ENCODE assay signal across 8 cellular contexts in the genomic region with DNA sequence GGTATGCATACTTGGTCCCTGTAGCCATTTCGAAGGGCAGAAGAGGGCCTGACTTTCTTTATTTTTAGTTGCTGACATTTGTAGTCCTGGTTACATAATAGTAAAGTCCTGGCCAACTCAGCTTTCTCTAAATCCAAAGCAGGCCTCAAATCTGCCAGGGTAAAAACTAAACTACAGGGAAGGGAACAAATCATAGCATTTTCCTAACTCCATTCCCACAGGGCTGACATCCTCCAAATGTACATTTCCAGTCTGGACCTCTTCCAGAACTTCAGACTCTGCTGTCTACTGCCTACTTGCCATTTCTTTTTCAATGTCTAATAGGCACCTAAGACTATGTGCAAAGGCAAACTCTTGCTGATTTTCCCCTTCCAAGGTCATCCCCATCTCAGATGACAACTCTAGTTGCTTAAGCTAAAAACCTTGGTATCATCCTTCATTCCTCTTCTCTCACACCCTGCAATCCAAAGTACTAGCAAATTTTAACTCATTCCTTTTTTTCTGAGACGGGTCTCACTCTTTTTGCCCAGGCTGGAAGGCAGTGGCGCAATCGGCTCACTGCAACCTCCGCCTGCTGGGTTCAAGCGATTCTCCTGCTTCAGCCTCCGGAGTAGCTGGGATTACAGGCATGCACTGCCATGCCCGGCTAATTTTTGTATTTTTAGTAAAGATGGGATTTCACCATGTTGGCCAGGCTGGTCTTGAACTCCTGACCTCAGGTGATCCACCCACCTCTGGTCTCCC. TPM values are rescaled to one million over a fixed set of nuclear protein-coding genes. Genes with fewer than 3 reads are reported as not detected.
A peak's percentile ranks its signal among the peaks of the same experiment; 100 is the strongest.
DNase-seq lines count a peak whose midpoint lies in the region; ATAC-seq, FAIRE-seq and TF ChIP-seq lines count a peak whose summit lies in the region.

No MANE protein-coding gene starts in this region.

- no peak for TF ChIP-seq RAD21 in A549 (conservative IDR thresholded peaks at IDR 0.05 in 1 of 2, IDR thresholded peaks at IDR 0.05 in 1 of 2)

- H2AFZ ChIP-seq in mammary epithelial cell (ENCODE audit: low read depth, low read length): no peak overlapping the region

- intact Hi-C loops in mammary epithelial cell (cut with micrococcal nuclease): loop anchor here (2.0 kb wide), 1 partner anchor 60 kb away; a partner anchor contains a TSS

- H3K27ac ChIP-seq in A549: peak overlapping the region in 1 of 2 experiments; percentile 95; a peak in 3 of 6 replicates
- no peak overlapping the region for H3K27ac ChIP-seq in HUES48 (ENCODE audit: low read depth, low read length)
- H3K27ac ChIP-seq in mammary epithelial cell (ENCODE audit: insufficient read depth, low read depth, low read length): no peak overlapping the region

- H3K4me3 ChIP-seq in A549: peak overlapping the region; percentile 85
- peak overlapping the region; percentile 92; the same call in 1 of the 2 replicates for H3K4me3 ChIP-seq in HUES48 (ENCODE audit: low read depth, low read length)
- peak overlapping the region in 2 of 3 experiments; percentile 57 to 83 for H3K4me3 ChIP-seq in mammary epithelial cell (replicated peaks in 1 of 3; ENCODE audit: insufficient read depth in 1 of 3, low read depth in 2 of 3, low read length in 3 of 3)
- peak overlapping the region; percentile 90 for H3K4me3 ChIP-seq in mucosa of stomach (ENCODE audit: low read length)

- H3K27me3 ChIP-seq in HUES48 (ENCODE audit: control insufficient read depth, insufficient read depth, low read length): no peaks in the 10 kb centered on the region
- no peaks in the 10 kb centered on the region for H3K27me3 ChIP-seq in mammary epithelial cell (ENCODE audit: insufficient read depth, low read length)
- H3K27me3 ChIP-seq in mucosa of stomach (ENCODE audit: control insufficient read depth, insufficient read depth, low read length): no peaks in the 10 kb centered on the region

- POLR2A ChIA-PET in A549 (lab: Yijun Ruan, JAX): no interaction called here

- FAIRE-seq in A549 (lab: Jason Lieb, UNC): no peak

- peak overlapping the region; percentile 91 for H3K4me2 ChIP-seq in A549
- peak overlapping the region; percentile 81 for H3K4me2 ChIP-seq in mammary epithelial cell (ENCODE audit: insufficient read depth, low read depth, low read length)

- TF ChIP-seq CTCF in A549 (IDR thresholded peaks at IDR 0.05) (no peak), mammary epithelial cell (conservative IDR thresholded peaks at IDR 0.05 in 1 of 2, IDR thresholded peaks at IDR 0.05 in 1 of 2; ENCODE audit: extremely low read depth in 1 of 2, insufficient read depth in 1 of 2, low read depth in 1 of 2, low read length in 2 of 2) (no peak)

- H3K36me3 ChIP-seq in HUES48 (ENCODE audit: control insufficient read depth, insufficient read depth, low read length) (peaks cover 60% of the 10 kb centered on the region), mammary epithelial cell (ENCODE audit: insufficient read depth, low read length) (peaks cover 40% of the 10 kb centered on the region), mucosa of stomach (ENCODE audit: control insufficient read depth, insufficient read depth, low read length) (peaks cover 18% of the 10 kb centered on the region)

- CTCF ChIA-PET in A549 (lab: Yijun Ruan, JAX) (interaction anchor here (0.7 to 1.1 kb wide), 2 partner anchors 19 to 275 kb away, joined by 3 read pairs; no protein-coding TSS in a partner anchor), mammary epithelial cell (lab: Charles Lee; ENCODE audit: low non-redundant PET) (no interaction called here)

- TF ChIP-seq EP300 in A549 (IDR thresholded peaks at IDR 0.05): no peak

- no TSS peak for BruUV-seq in mammary epithelial cell (replicated peaks; lab: Mats Ljungman, UMichigan)

- in situ Hi-C loops in mammary epithelial cell (cut with MboI; ENCODE audit: low sequenced_read_pairs in 2 of 2): no loop called here

- H3K4me1 ChIP-seq in A549 (peaks cover 42% of the 10 kb centered on the region), HUES48 (ENCODE audit: control insufficient read depth, insufficient read depth, low read length) (peaks cover 15% of the 10 kb centered on the region), mammary epithelial cell (ENCODE audit: insufficient read depth, low read length) (peaks cover 38% of the 10 kb centered on the region), mucosa of stomach (ENCODE audit: control insufficient read depth, insufficient read depth, low read length) (peaks cover 30% of the 10 kb centered on the region)

- TF ChIP-seq POLR2A in A549 (IDR thresholded peaks at IDR 0.05; ENCODE audit: low read length): no peak

- H3K9me3 ChIP-seq in A549 (no peaks in the 10 kb centered on the region), HUES48 (ENCODE audit: control insufficient read depth, insufficient read depth, low read length) (no peaks in the 10 kb centered on the region), mammary epithelial cell (replicated peaks; ENCODE audit: insufficient read depth, low read length) (no peaks in the 10 kb centered on the region), mucosa of stomach (ENCODE audit: control insufficient read depth, low read length) (no peaks in the 10 kb centered on the region)

- no peak overlapping the region for H3K9ac ChIP-seq in HUES48 (ENCODE audit: low read depth, low read length)
- H3K9ac ChIP-seq in mammary epithelial cell (ENCODE audit: insufficient read depth, low read length): peak overlapping the region; percentile 16
- peak overlapping the region; percentile 90 for H3K9ac ChIP-seq in mucosa of stomach (ENCODE audit: low read length)

- H3K79me2 ChIP-seq in mammary epithelial cell (ENCODE audit: insufficient read depth, low read length): peaks cover 36% of the 10 kb centered on the region

- WGBS in A549 (ENCODE audit: missing lambda C conversion rate): 89% methylated on average over 8 of the region's 8 CpGs
- 83% methylated on average over 8 of the region's 8 CpGs for WGBS in mammary epithelial cell (ENCODE audit: low coverage, missing lambda C conversion rate)

- no peak for ATAC-seq in A549
- ATAC-seq in HG03039 (IDR thresholded peaks at IDR 0.05; ENCODE audit: unreplicated experiment): no peak
- ATAC-seq in GM21390 (IDR thresholded peaks at IDR 0.05; ENCODE audit: unreplicated experiment): no peak
- no peak for ATAC-seq in GM21619 (IDR thresholded peaks at IDR 0.05; ENCODE audit: unreplicated experiment)
- ATAC-seq in GM19452 (IDR thresholded peaks at IDR 0.05; ENCODE audit: unreplicated experiment): no peak

- DNase-seq in A549 (ENCODE audit: low read depth in 1 of 2, low spot score in 1 of 2): no peak
- DNase-seq in mammary epithelial cell: no peak

- no peaks in the 10 kb centered on the region for H4K20me1 ChIP-seq in mammary epithelial cell (ENCODE audit: insufficient read depth, low read length)

- dilution Hi-C loops in mammary epithelial cell (cut with HindIII; ENCODE audit: low sequenced_read_pairs): no loop called here

TF ChIP-seq in A549, 52 proteins besides CTCF, POLR2A, EP300 and RAD21:
- 0 out of 4 replicates have a peak, but pooled peaks of 1 of the 2 experiments have one; percentile 21 for TF ChIP-seq CEBPB (IDR thresholded peaks at IDR 0.05)
- no peak for TF ChIP-seq ZSCAN20 (CRISPR knock-in tag; IDR thresholded peaks at IDR 0.05)
- 0 out of 5 replicates have a peak, but pooled peaks of 1 of the 2 experiments have one; percentile 16 for TF ChIP-seq JUN (IDR thresholded peaks at IDR 0.05)
TF ChIP-seq in A549: peak in this region for 2.

RNA-seq across cellular contexts. Expression of a gene that starts 2.0 kb away (rescaled TPM):
- polyA plus RNA-seq in A549 (2011; rRNA removed) (73.1 and 93.0 TPM in 2 replicates), A549 (2017; fragmentation: RNase III; extraction: RNeasy Plus Mini Kit Qiagen cat#74134 plus additional on column Dnase treatment) (11.5 to 16.0 TPM (median 13.5 TPM) in 3 replicates), mammary epithelial cell (9.0 TPM)
- 23.4 and 24.8 TPM in 2 replicates for polyA plus RNA-seq in A549 (2012; cell fraction: cytosol; rRNA removed)
- polyA plus RNA-seq in A549 (2012; cell fraction: nucleus; rRNA removed): 27.5 and 41.9 TPM in 2 replicates
- polyA minus RNA-seq in A549 (2011; rRNA and poly(A)+ RNA removed): 34.1 and 35.5 TPM in 2 replicates
- total RNA-seq in mammary epithelial cell: 10 to 100 TPM; 28.3 to 66.1 TPM
- polyA minus RNA-seq in mammary epithelial cell: 8.0 TPM

RNA-seq across cellular contexts. Expression of a gene that starts 4.3 kb away (rescaled TPM):
- polyA plus RNA-seq in A549 (2011; rRNA removed) (4.6 and 7.3 TPM in 2 replicates), A549 (2017; fragmentation: RNase III; extraction: RNeasy Plus Mini Kit Qiagen cat#74134 plus additional on column Dnase treatment) (18.7 to 25.3 TPM (median 24.2 TPM) in 3 replicates), mammary epithelial cell (4.8 TPM)
- 6.5 and 10.2 TPM in 2 replicates for polyA plus RNA-seq in A549 (2012; cell fraction: cytosol; rRNA removed)
- polyA plus RNA-seq in A549 (2012; cell fraction: nucleus; rRNA removed): 23.1 and 25.7 TPM in 2 replicates
- polyA minus RNA-seq in A549 (2011; rRNA and poly(A)+ RNA removed): 10.5 and 16.5 TPM in 2 replicates
- total RNA-seq in mammary epithelial cell: 10 to 100 TPM in 1 of 2 donors, 1 to 10 TPM in 1; 4.8 to 69.2 TPM
- 14.9 TPM for polyA minus RNA-seq in mammary epithelial cell

RNA-seq across cellular contexts. Expression of a gene that starts 28.6 kb away (rescaled TPM):
- polyA plus RNA-seq in A549 (2011; rRNA removed) (140 and 169 TPM in 2 replicates), A549 (2017; fragmentation: RNase III; extraction: RNeasy Plus Mini Kit Qiagen cat#74134 plus additional on column Dnase treatment) (203 to 211 TPM (median 211 TPM) in 3 replicates), mammary epithelial cell (151 TPM)
- polyA plus RNA-seq in A549 (2012; cell fraction: cytosol; rRNA removed): 83.3 and 106 TPM in 2 replicates
- polyA plus RNA-seq in A549 (2012; cell fraction: nucleus; rRNA removed): 139 and 202 TPM in 2 replicates
- polyA minus RNA-seq in A549 (2011; rRNA and poly(A)+ RNA removed): 155 and 160 TPM in 2 replicates
- total RNA-seq in mammary epithelial cell: 100 to 1,000 TPM; 140 to 153 TPM
- 146 TPM for polyA minus RNA-seq in mammary epithelial cell

RNA-seq across cellular contexts. Expression of a gene that starts 30.5 kb away (rescaled TPM):
- polyA plus RNA-seq in A549 (2011; rRNA removed) (372 and 406 TPM in 2 replicates), A549 (2017; fragmentation: RNase III; extraction: RNeasy Plus Mini Kit Qiagen cat#74134 plus additional on column Dnase treatment) (209 to 230 TPM (median 227 TPM) in 3 replicates), mammary epithelial cell (160 TPM)
- polyA plus RNA-seq in A549 (2012; cell fraction: cytosol; rRNA removed): 236 and 247 TPM in 2 replicates
- polyA plus RNA-seq in A549 (2012; cell fraction: nucleus; rRNA removed): 504 and 527 TPM in 2 replicates
- polyA minus RNA-seq in A549 (2011; rRNA and poly(A)+ RNA removed): 428 and 497 TPM in 2 replicates
- total RNA-seq in mammary epithelial cell: 100 to 1,000 TPM; 240 to 460 TPM
- 352 TPM for polyA minus RNA-seq in mammary epithelial cell

RNA-seq across cellular contexts. Expression of a gene that starts 31.5 kb away (rescaled TPM):
- polyA plus RNA-seq in A549 (2011; rRNA removed): 0.89 and 0.90 TPM in 2 replicates
- polyA plus RNA-seq in A549 (2012; cell fraction: cytosol; rRNA removed): 0.23 and 0.24 TPM in 2 replicates
- polyA plus RNA-seq in A549 (2012; cell fraction: nucleus; rRNA removed): 0.56 and 0.67 TPM in 2 replicates
- polyA plus RNA-seq in A549 (2017; fragmentation: RNase III; extraction: RNeasy Plus Mini Kit Qiagen cat#74134 plus additional on column Dnase treatment): 0.45 to 0.61 TPM (median 0.55 TPM) in 3 replicates
- polyA minus RNA-seq in A549 (2011; rRNA and poly(A)+ RNA removed): 0.58 and 0.63 TPM in 2 replicates
- 1 to 10 TPM; 1.3 to 2.4 TPM for total RNA-seq in mammary epithelial cell
- polyA plus RNA-seq in mammary epithelial cell: 0.46 TPM
- polyA minus RNA-seq in mammary epithelial cell: not detected
